Comparison of ENCODE assay signal across 19 cellular contexts in genomic region chr7:30202671-30203070, GRCh38.
"Had no signal": no experiment of that assay in that cellular context is flagged by ENCODE, and none has a peak within 500 bp of the region (broad histone marks: within the 10 kb centered on the region; RNA-seq: fewer than 3 reads in every experiment).

No MANE protein-coding gene starts in this region.

- H3K4me1 ChIP-seq: pancreas, upper lobe of left lung, uterus had no signal

- FAIRE-seq: colon, islet of Langerhans, pancreas had no signal

- H3K27ac ChIP-seq: heart left ventricle, pancreas, tibial artery, upper lobe of left lung had no signal

- ATAC-seq: effector memory CD8-positive, alpha-beta T cell; heart left ventricle; left lobe of liver; natural killer cell; pancreas; right cardiac atrium; stimulated activated effector memory CD8-positive, alpha-beta T cell treated with anti-CD3 and anti-CD28 coated beads, Interleukin-12 subunit alpha, Interleukin-12 subunit beta, amount 100 ng/mL, for 72 hours had no signal

- H3K27me3 ChIP-seq: heart left ventricle, pancreas, tibial artery, upper lobe of left lung, uterus had no signal

- H3K4me2 ChIP-seq: smooth muscle cell had no signal

- H3K36me3 ChIP-seq: heart left ventricle, pancreas, tibial artery, upper lobe of left lung, uterus had no signal

- H3K9me3 ChIP-seq: heart left ventricle, pancreas, tibial artery, upper lobe of left lung, uterus had no signal

- DNase-seq: effector memory CD8-positive, alpha-beta T cell; foreskin melanocyte; heart left ventricle; hypothalamus; kidney glomerular epithelial cell; natural killer cell; occipital lobe; pancreas; right cardiac atrium; stimulated activated CD4-positive, alpha-beta T cell treated with anti-CD3 and anti-CD28 coated beads, Interleukin-2, amount 100 ng/mL, for 48 hours; stimulated activated CD8-positive, alpha-beta memory T cell treated with anti-CD3 and anti-CD28 coated beads, Interleukin-4, amount 100 ng/mL, for 48 hours; tibial artery; upper lobe of left lung; uterus had no signal

- H3K4me3 ChIP-seq: heart left ventricle, pancreas, smooth muscle cell, tibial artery, upper lobe of left lung, uterus had no signal
